1 cellular context compared by ENCODE assay signal in the genomic region with DNA sequence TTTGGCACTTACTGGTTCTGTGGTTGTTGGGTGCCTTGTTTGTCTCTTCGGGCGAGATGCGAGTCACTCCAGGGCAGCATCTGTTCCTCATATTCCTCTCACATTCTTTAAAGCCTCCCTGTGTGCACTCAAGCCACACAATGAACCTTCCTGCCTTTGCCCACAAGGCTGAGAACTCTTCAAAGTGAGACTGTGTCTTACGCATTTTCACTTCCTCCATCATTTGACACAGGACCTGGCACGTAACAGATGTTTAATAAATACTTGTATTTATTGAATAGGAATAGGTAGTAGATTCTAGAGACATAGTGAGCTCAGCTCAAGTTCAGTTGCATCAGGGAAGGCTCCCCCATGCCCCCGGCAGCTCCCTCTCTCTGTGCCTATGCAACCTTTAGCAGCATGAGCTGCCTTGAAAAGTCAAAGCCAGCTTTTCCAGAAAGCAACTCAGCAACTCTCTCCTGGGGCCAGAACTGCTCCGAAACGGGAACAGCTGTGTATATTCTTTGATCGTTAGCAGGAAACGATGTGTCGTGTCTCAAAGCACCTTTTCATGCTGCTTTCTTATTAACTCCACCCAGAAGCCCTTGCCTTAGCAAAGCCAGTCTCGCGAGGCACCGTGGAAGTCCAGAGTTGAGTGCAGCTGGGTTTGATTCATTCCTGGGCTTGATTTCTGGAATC.
TF ChIP-seq lines count a peak whose summit lies in the region.

No MANE protein-coding gene starts in this region.

TF ChIP-seq in GM12878, 131 proteins besides CTCF, POLR2A, EP300 and RAD21 (continued from another document):
- TF ChIP-seq, protein P1, sequence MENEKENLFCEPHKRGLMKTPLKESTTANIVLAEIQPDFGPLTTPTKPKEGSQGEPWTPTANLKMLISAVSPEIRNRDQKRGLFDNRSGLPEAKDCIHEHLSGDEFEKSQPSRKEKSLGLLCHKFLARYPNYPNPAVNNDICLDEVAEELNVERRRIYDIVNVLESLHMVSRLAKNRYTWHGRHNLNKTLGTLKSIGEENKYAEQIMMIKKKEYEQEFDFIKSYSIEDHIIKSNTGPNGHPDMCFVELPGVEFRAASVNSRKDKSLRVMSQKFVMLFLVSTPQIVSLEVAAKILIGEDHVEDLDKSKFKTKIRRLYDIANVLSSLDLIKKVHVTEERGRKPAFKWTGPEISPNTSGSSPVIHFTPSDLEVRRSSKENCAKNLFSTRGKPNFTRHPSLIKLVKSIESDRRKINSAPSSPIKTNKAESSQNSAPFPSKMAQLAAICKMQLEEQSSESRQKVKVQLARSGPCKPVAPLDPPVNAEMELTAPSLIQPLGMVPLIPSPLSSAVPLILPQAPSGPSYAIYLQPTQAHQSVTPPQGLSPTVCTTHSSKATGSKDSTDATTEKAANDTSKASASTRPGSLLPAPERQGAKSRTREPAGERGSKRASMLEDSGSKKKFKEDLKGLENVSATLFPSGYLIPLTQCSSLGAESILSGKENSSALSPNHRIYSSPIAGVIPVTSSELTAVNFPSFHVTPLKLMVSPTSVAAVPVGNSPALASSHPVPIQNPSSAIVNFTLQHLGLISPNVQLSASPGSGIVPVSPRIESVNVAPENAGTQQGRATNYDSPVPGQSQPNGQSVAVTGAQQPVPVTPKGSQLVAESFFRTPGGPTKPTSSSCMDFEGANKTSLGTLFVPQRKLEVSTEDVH (IDR thresholded peaks at IDR 0.05; ENCODE audit: low read depth, partially characterized antibody), result peak; percentile 86
- TF ChIP-seq IKZF2 (IDR thresholded peaks at IDR 0.05) (peak; percentile 99), TAF1 (IDR thresholded peaks at IDR 0.05; ENCODE audit: borderline replicate concordance, low read depth, low read length) (no peak), SREBF2 (IDR thresholded peaks at IDR 0.05; ENCODE audit: low read length) (no peak), ZNF384 (IDR thresholded peaks at IDR 0.05; ENCODE audit: borderline replicate concordance, low read depth, low read length) (peak; percentile 19), POLR2AphosphoS2 (IDR thresholded peaks at IDR 0.05; ENCODE audit: low read depth, low read length) (no peak), CBFB (IDR thresholded peaks at IDR 0.05; ENCODE audit: low read depth) (peak; percentile 53; the same call in 1 of the 2 replicates), RELA (IDR thresholded peaks at IDR 0.05; ENCODE audit: borderline replicate concordance, partially characterized antibody) (peak; percentile 69)
- TF ChIP-seq, protein P2, sequence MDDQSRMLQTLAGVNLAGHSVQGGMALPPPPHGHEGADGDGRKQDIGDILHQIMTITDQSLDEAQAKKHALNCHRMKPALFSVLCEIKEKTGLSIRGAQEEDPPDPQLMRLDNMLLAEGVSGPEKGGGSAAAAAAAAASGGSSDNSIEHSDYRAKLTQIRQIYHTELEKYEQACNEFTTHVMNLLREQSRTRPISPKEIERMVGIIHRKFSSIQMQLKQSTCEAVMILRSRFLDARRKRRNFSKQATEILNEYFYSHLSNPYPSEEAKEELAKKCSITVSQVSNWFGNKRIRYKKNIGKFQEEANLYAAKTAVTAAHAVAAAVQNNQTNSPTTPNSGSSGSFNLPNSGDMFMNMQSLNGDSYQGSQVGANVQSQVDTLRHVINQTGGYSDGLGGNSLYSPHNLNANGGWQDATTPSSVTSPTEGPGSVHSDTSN (IDR thresholded peaks at IDR 0.05; ENCODE audit: insufficient replicate concordance, low read depth, low read length), result no peak
- TF ChIP-seq, protein P3, sequence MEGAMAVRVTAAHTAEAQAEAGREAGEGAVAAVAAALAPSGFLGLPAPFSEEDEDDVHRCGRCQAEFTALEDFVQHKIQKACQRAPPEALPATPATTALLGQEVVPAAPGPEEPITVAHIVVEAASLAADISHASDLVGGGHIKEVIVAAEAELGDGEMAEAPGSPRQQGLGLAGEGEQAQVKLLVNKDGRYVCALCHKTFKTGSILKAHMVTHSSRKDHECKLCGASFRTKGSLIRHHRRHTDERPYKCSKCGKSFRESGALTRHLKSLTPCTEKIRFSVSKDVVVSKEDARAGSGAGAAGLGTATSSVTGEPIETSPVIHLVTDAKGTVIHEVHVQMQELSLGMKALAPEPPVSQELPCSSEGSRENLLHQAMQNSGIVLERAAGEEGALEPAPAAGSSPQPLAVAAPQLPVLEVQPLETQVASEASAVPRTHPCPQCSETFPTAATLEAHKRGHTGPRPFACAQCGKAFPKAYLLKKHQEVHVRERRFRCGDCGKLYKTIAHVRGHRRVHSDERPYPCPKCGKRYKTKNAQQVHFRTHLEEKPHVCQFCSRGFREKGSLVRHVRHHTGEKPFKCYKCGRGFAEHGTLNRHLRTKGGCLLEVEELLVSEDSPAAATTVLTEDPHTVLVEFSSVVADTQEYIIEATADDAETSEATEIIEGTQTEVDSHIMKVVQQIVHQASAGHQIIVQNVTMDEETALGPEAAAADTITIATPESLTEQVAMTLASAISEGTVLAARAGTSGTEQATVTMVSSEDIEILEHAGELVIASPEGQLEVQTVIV (IDR thresholded peaks at IDR 0.05; ENCODE audit: borderline replicate concordance, partially characterized antibody), result no peak
- TF ChIP-seq, protein P4, sequence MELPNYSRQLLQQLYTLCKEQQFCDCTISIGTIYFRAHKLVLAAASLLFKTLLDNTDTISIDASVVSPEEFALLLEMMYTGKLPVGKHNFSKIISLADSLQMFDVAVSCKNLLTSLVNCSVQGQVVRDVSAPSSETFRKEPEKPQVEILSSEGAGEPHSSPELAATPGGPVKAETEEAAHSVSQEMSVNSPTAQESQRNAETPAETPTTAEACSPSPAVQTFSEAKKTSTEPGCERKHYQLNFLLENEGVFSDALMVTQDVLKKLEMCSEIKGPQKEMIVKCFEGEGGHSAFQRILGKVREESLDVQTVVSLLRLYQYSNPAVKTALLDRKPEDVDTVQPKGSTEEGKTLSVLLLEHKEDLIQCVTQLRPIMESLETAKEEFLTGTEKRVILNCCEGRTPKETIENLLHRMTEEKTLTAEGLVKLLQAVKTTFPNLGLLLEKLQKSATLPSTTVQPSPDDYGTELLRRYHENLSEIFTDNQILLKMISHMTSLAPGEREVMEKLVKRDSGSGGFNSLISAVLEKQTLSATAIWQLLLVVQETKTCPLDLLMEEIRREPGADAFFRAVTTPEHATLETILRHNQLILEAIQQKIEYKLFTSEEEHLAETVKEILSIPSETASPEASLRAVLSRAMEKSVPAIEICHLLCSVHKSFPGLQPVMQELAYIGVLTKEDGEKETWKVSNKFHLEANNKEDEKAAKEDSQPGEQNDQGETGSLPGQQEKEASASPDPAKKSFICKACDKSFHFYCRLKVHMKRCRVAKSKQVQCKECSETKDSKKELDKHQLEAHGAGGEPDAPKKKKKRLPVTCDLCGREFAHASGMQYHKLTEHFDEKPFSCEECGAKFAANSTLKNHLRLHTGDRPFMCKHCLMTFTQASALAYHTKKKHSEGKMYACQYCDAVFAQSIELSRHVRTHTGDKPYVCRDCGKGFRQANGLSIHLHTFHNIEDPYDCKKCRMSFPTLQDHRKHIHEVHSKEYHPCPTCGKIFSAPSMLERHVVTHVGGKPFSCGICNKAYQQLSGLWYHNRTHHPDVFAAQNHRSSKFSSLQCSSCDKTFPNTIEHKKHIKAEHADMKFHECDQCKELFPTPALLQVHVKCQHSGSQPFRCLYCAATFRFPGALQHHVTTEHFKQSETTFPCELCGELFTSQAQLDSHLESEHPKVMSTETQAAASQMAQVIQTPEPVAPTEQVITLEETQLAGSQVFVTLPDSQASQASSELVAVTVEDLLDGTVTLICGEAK (IDR thresholded peaks at IDR 0.05; ENCODE audit: borderline replicate concordance), result no peak
